ENCODE assay signal across 1 cellular context in the genomic region with DNA sequence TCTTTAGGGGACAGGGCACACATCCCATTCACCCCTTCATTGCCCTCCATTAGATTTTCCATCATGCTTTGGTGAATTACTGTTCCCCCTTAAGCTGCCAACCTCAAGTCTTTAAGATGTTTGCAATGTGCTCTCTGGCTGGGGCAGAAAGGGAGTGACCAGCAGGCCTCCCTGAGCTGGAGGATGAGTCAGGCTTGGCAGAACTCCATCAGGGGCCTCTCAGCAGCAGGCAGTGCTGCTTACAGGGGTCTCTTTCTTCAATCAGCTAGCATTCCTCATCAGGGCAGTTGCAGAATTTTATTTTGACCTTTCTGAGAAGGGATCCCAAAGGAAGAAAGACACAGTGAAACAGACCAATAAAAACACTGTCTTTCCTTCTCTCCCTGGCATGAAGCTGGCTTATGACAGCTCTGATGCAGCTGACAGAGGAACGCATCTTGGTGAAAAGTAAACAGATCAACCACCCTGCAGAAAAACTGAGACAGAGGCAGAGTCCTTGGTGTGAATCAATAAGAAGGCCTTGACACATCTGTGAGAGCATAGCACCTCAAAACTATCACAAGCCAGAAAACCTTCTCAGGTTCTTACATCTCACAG.
TF ChIP-seq lines count a peak whose summit lies in the region.

No MANE protein-coding gene starts in this region.

TF ChIP-seq in HepG2, 621 proteins besides CTCF, POLR2A, EP300 and RAD21 (continued from another document):
- TF ChIP-seq, protein P1, sequence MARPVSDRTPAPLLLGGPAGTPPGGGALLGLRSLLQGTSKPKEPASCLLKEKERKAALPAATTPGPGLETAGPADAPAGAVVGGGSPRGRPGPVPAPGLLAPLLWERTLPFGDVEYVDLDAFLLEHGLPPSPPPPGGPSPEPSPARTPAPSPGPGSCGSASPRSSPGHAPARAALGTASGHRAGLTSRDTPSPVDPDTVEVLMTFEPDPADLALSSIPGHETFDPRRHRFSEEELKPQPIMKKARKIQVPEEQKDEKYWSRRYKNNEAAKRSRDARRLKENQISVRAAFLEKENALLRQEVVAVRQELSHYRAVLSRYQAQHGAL (CRISPR knock-in tag; IDR thresholded peaks at IDR 0.05; ENCODE audit: not compliant biosample characterization): no peak
- TF ChIP-seq NPAS2 (CRISPR knock-in tag; IDR thresholded peaks at IDR 0.05; ENCODE audit: borderline replicate concordance) (no peak), IRX3 (CRISPR knock-in tag; IDR thresholded peaks at IDR 0.05; ENCODE audit: borderline replicate concordance, low read depth) (no peak), KDM5B (CRISPR knock-in tag; IDR thresholded peaks at IDR 0.05; ENCODE audit: borderline replicate concordance) (no peak), ZNF788 (CRISPR knock-in tag; IDR thresholded peaks at IDR 0.05; ENCODE audit: borderline replicate concordance) (no peak), ZNF556 (CRISPR knock-in tag; IDR thresholded peaks at IDR 0.05; ENCODE audit: borderline replicate concordance) (no peak)
